In the genomic region with DNA sequence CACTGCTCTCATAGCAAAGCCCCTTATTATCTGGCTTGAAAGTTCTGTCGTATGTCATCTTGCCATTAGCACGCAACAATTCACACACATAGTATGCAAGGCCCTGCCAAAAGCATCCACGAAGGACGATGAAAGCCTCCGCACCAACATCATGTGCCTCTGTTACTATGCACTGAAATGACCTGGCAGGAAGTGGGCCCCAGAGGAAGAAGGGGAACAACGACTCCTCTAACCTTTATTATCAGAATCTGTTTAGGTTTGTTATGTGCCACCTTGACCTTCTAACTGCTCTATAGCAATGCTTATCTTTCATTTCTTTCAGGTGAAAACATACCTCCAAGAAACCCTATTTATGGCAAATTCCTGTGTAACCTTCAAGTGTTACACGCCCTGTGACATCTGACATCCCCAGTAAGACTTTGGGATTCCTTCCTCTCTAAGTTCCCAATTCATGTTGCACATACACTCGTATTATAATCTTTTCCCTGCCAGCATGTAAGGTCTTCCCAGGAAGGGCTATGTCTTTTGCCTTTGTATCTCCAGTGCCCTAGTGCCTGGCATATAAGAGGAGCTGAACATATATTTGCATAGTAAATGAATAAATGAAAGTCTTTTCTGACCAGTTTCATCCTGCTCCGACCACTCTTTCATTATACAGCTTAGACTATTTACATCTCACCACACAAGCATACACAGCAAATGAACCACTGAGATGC, we compare ENCODE assay signal across 9 cellular contexts. TPM values are rescaled to one million over a fixed set of nuclear protein-coding genes. Genes with fewer than 3 reads are reported as not detected.
DNase-seq lines count a peak whose midpoint lies in the region; ATAC-seq, FAIRE-seq and TF ChIP-seq lines count a peak whose summit lies in the region.
"Had no signal": no experiment of that assay in that cellular context is flagged by ENCODE, and none has a peak within 500 bp of the region (broad histone marks: within the 10 kb centered on the region; RNA-seq: fewer than 3 reads in every experiment).

No MANE protein-coding gene starts in this region.

- no TSS peak for BruUV-seq in OCI-LY7 (replicated peaks; lab: Mats Ljungman, UMichigan)

- H3K27ac ChIP-seq in OCI-LY7 (ENCODE audit: low read depth, low read length, poor library complexity, severe bottlenecking) (peak overlapping the region; percentile 32), astrocyte (ENCODE audit: low read depth, low read length) (peak overlapping the region; percentile 91)

- H4K20me1 ChIP-seq in OCI-LY7 (ENCODE audit: insufficient read depth, low read length) (no peaks in the 10 kb centered on the region), astrocyte (ENCODE audit: insufficient read depth, low read length) (no peaks in the 10 kb centered on the region)

- H3K36me3 ChIP-seq in OCI-LY7 (ENCODE audit: insufficient read depth, low read length) (no peaks in the 10 kb centered on the region), astrocyte (ENCODE audit: insufficient read depth, low read length) (no peaks in the 10 kb centered on the region)

- peak overlapping the region; percentile 97 for H2AFZ ChIP-seq in OCI-LY7 (ENCODE audit: low read length)
- peak overlapping the region; percentile 58 for H2AFZ ChIP-seq in astrocyte (ENCODE audit: low read depth, low read length)

- H3K4me2 ChIP-seq in OCI-LY7 (ENCODE audit: low read length) (peak overlapping the region; percentile 63), astrocyte (ENCODE audit: low read length) (peak overlapping the region; percentile 66)

- H3K27me3 Mint-ChIP-seq in astrocyte (ENCODE audit: low read depth, unreplicated experiment): no peaks in the 10 kb centered on the region

- H3K4me1 Mint-ChIP-seq in astrocyte (ENCODE audit: low read depth, unreplicated experiment): peaks cover 11% of the 10 kb centered on the region

- TF ChIP-seq CTCF in OCI-LY7 (conservative IDR thresholded peaks at IDR 0.05; ENCODE audit: low read length) (no peak), astrocyte (IDR thresholded peaks at IDR 0.05; ENCODE audit: insufficient read depth, low read depth, low read length) (no peak)

- peak overlapping the region; percentile 64 for H3K9ac ChIP-seq in astrocyte (ENCODE audit: low read length)

- no peaks in the 10 kb centered on the region for H3K9me2 ChIP-seq in OCI-LY7 (ENCODE audit: insufficient read depth, low read length)

- no peak overlapping the region for H3K4me3 Mint-ChIP-seq in astrocyte (ENCODE audit: unreplicated experiment)

- FAIRE-seq in astrocyte (lab: Jason Lieb, UNC): no peak
- FAIRE-seq: TTC549 had no signal

- peak; percentile 81 for ATAC-seq in GM18858 (IDR thresholded peaks at IDR 0.05; ENCODE audit: unreplicated experiment)
- ATAC-seq in HG02678 (IDR thresholded peaks at IDR 0.05; ENCODE audit: unreplicated experiment): peak; percentile 92

- DNase-seq in OCI-LY7 (ENCODE audit: low spot score) (peak; percentile 51), astrocyte (ENCODE audit: low read depth) (peak; percentile 31), NCI-H2196 (lab: John Stamatoyannopoulos, UW; ENCODE audit: unreplicated experiment) (no peak), GOT3 (lab: John Stamatoyannopoulos, UW) (no peak), NCI-H2171 treated with DMSO at 0.1 percent for 48 hours (lab: John Stamatoyannopoulos, UW) (no peak)
- DNase-seq in stimulated activated CD4-positive, alpha-beta T cell treated with anti-CD3 and anti-CD28 coated beads, Interleukin-12 subunit alpha, Interleukin-12 subunit beta, amount 100 ng/mL, for 4 hours: peak; percentile 25

- peak overlapping the region; percentile 42 for H3K4me3 ChIP-seq in OCI-LY7 (ENCODE audit: low read depth, low read length, poor library complexity, severe bottlenecking)
- H3K4me3 ChIP-seq in astrocyte (ENCODE audit: insufficient read depth, low read depth, low read length): no peak overlapping the region

- no peaks in the 10 kb centered on the region for H3K36me3 Mint-ChIP-seq in astrocyte (ENCODE audit: low read depth, unreplicated experiment)

- H3K4me1 ChIP-seq in OCI-LY7 (ENCODE audit: insufficient read depth, low read length, poor library complexity, severe bottlenecking): peaks cover 17% of the 10 kb centered on the region
- peaks cover 23% of the 10 kb centered on the region for H3K4me1 ChIP-seq in astrocyte (ENCODE audit: insufficient read depth, low read length)

- H3K79me2 ChIP-seq in OCI-LY7 (ENCODE audit: insufficient read depth, low read depth, low read length) (no peaks in the 10 kb centered on the region), astrocyte (ENCODE audit: insufficient read depth, low read length) (no peaks in the 10 kb centered on the region)

- no peaks in the 10 kb centered on the region for H3K27me3 ChIP-seq in astrocyte (ENCODE audit: insufficient read depth, low read length)

- CTCF ChIA-PET in OCI-LY7 (lab: Charles Lee; ENCODE audit: unreplicated experiment): no interaction called here

- POLR2A ChIA-PET in OCI-LY7 (lab: Charles Lee): interaction anchor here (0.6 to 2.6 kb wide), 4 partner anchors 13 to 540 kb away, joined by 3 to 13 read pairs (median 7); no protein-coding TSS in a partner anchor

- peaks cover 1% of the 10 kb centered on the region for H3K9me3 Mint-ChIP-seq in astrocyte (ENCODE audit: unreplicated experiment)

- H3K27ac Mint-ChIP-seq in astrocyte (ENCODE audit: unreplicated experiment): peak overlapping the region; percentile 23

- no peaks in the 10 kb centered on the region for H3K9me3 ChIP-seq in OCI-LY7 (ENCODE audit: low read length)
- no peaks in the 10 kb centered on the region for H3K9me3 ChIP-seq in astrocyte (ENCODE audit: insufficient read depth, low read depth, low read length)

- intact Hi-C loops in OCI-LY7 (cut with micrococcal nuclease; ENCODE audit: unreplicated experiment): no loop called here

RNA-seq across cellular contexts. Expression of a gene that starts 7.0 kb away (rescaled TPM):
- 145 and 185 TPM in 2 replicates for total RNA-seq in OCI-LY7 (2014; rRNA removed; shearing (Covaris generic))
- total RNA-seq in OCI-LY7 (2022) (201 and 213 TPM in 2 replicates), astrocyte (120 and 128 TPM in 2 replicates)

RNA-seq across cellular contexts. Expression of a gene that starts 41.1 kb away (rescaled TPM):
- total RNA-seq in OCI-LY7 (2014; rRNA removed; shearing (Covaris generic)): 65.9 and 74.5 TPM in 2 replicates
- 66.5 and 67.0 TPM in 2 replicates for total RNA-seq in OCI-LY7 (2022)
- 24.4 and 28.1 TPM in 2 replicates for total RNA-seq in astrocyte

Comparison
In these comparisons a context has a peak if more than half of its experiments do, and no peak if none do; other contexts are left out.
1. DNase-seq: peak in OCI-LY7 (single experiment), astrocyte (single experiment) and stimulated activated CD4-positive, alpha-beta T cell treated with anti-CD3 and anti-CD28 coated beads, Interleukin-12 subunit alpha, Interleukin-12 subunit beta, amount 100 ng/mL, for 4 hours (single experiment); none in NCI-H2196 (single experiment), GOT3 (single experiment) and NCI-H2171 treated with DMSO at 0.1 percent for 48 hours (single experiment).